Comparison of ENCODE assay signal across 1 cellular context in the genomic region with DNA sequence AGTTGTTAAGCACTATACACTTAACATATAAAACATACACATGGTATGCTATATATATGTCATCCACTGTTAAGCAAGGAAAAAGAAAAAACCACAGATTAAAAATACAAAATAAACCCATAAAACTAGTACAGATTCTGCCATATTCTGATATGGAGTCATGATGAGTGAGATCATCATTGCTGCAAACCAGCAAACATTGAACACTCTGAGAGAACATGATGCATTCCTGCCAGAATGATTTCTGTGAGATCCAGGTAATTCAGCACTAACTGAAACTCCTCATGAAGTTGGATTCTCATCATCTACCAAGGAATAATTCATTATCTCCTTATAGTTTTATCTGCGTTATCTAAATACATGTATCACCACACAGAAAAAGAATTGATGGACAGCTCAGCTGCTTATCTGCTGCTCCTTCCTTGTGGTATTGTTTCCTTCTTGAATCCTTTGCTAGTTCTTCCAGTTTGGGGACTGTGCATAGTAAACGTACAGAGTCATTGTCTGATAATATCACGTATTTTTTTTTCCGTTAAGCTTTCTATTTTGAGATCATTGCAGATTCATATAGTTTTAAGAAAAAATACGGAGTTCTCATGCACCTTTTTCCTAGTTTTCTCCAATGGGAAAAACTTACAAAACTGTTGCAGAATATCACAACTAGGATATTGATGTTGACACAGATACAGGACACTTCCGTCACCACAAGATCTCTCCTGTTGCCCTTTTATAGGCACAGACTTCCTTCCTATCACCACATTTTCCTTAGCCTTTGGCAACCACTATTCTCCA.
A peak's percentile ranks its signal among the peaks of the same experiment; 100 is the strongest.
TF ChIP-seq lines count a peak whose summit lies in the region.

No MANE protein-coding gene starts in this region.

TF ChIP-seq in K562, 482 proteins besides CTCF, POLR2A, EP300 and RAD21 (continued from another document and continues in another):
- TF ChIP-seq, protein P1, sequence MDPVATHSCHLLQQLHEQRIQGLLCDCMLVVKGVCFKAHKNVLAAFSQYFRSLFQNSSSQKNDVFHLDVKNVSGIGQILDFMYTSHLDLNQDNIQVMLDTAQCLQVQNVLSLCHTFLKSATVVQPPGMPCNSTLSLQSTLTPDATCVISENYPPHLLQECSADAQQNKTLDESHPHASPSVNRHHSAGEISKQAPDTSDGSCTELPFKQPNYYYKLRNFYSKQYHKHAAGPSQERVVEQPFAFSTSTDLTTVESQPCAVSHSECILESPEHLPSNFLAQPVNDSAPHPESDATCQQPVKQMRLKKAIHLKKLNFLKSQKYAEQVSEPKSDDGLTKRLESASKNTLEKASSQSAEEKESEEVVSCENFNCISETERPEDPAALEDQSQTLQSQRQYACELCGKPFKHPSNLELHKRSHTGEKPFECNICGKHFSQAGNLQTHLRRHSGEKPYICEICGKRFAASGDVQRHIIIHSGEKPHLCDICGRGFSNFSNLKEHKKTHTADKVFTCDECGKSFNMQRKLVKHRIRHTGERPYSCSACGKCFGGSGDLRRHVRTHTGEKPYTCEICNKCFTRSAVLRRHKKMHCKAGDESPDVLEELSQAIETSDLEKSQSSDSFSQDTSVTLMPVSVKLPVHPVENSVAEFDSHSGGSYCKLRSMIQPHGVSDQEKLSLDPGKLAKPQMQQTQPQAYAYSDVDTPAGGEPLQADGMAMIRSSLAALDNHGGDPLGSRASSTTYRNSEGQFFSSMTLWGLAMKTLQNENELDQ (CRISPR knock-in tag; IDR thresholded peaks at IDR 0.05; ENCODE audit: borderline replicate concordance), result no peak
- TF ChIP-seq, protein P2, sequence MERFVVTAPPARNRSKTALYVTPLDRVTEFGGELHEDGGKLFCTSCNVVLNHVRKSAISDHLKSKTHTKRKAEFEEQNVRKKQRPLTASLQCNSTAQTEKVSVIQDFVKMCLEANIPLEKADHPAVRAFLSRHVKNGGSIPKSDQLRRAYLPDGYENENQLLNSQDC (CRISPR knock-in tag; IDR thresholded peaks at IDR 0.05), result no peak
- TF ChIP-seq NBN (IDR thresholded peaks at IDR 0.05; ENCODE audit: low read depth) (0 out of 2 replicates have a peak, but pooled peaks have one; percentile 27), MED1 (CRISPR knock-in tag; IDR thresholded peaks at IDR 0.05; ENCODE audit: borderline replicate concordance) (no peak), CBFA2T2 (conservative IDR thresholded peaks at IDR 0.05) (peak; percentile 55), GATAD2B (IDR thresholded peaks at IDR 0.05; ENCODE audit: borderline replicate concordance) (no peak), MTA1 (IDR thresholded peaks at IDR 0.05; ENCODE audit: borderline replicate concordance) (peak; percentile 72), LARP7 (IDR thresholded peaks at IDR 0.05) (no peak), TSC22D4 (tag; IDR thresholded peaks at IDR 0.05) (no peak), SMAD3 (CRISPR knock-in tag; conservative IDR thresholded peaks at IDR 0.05) (no peak), ELF1 (tag; IDR thresholded peaks at IDR 0.05) (peak; percentile 46; the same call in 1 of the 2 replicates), ATF7 (IDR thresholded peaks at IDR 0.05) (peak; percentile 54), IFI16 (CRISPR knock-in tag; IDR thresholded peaks at IDR 0.05) (no peak), ARID2 (IDR thresholded peaks at IDR 0.05) (no peak), MAFF (IDR thresholded peaks at IDR 0.05; ENCODE audit: low read length) (no peak; the same call in 1 of the 2 replicates), SRF (CRISPR knock-in tag; IDR thresholded peaks at IDR 0.05) (peak; percentile 93 to 99), CBFA2T3 (IDR thresholded peaks at IDR 0.05) (peak; percentile 69), NFE2L1 (tag; IDR thresholded peaks at IDR 0.05; ENCODE audit: borderline replicate concordance, low read depth) (no peak), SMAD2 (IDR thresholded peaks at IDR 0.05; ENCODE audit: low read depth, low read length) (no peak), ETS2 (tag; IDR thresholded peaks at IDR 0.05; ENCODE audit: borderline replicate concordance, poor library complexity, severe bottlenecking) (no peak), BRD9 (IDR thresholded peaks at IDR 0.05; ENCODE audit: low read depth, partially characterized antibody) (no peak), TCF3 (CRISPR knock-in tag; IDR thresholded peaks at IDR 0.05) (peak; percentile 58), CAMTA2 (CRISPR knock-in tag; conservative IDR thresholded peaks at IDR 0.05) (0 out of 2 replicates have a peak, but pooled peaks have one; percentile 38), CEBPG (CRISPR knock-in tag; IDR thresholded peaks at IDR 0.05) (no peak), CEBPG (tag; conservative IDR thresholded peaks at IDR 0.05 in 1 of 2, IDR thresholded peaks at IDR 0.05 in 1 of 2) (0 out of 4 replicates have a peak, but pooled peaks of 1 of the 2 experiments have one; percentile 12), ZNF589 (CRISPR knock-in tag; IDR thresholded peaks at IDR 0.05; ENCODE audit: low read depth) (no peak; the same call in 1 of the 2 replicates), POLR2H (tag; IDR thresholded peaks at IDR 0.05; ENCODE audit: low read depth) (no peak), ZC3H8 (IDR thresholded peaks at IDR 0.05) (no peak), NFE2 (IDR thresholded peaks at IDR 0.05; ENCODE audit: low read depth) (peak; percentile 65; the same call in 1 of the 2 replicates), PTBP1 (IDR thresholded peaks at IDR 0.05; ENCODE audit: low read depth, low read length) (no peak), KLF16 (IDR thresholded peaks at IDR 0.05) (no peak), SIX5 (IDR thresholded peaks at IDR 0.05; ENCODE audit: borderline replicate concordance in 1 of 2, insufficient read depth in 1 of 2, low read depth in 1 of 2, low read length in 2 of 2) (no peak), ARHGAP35 (IDR thresholded peaks at IDR 0.05; ENCODE audit: partially characterized antibody) (no peak), TCF7L2 (IDR thresholded peaks at IDR 0.05; ENCODE audit: low read depth, low read length) (no peak), SMC3 (conservative IDR thresholded peaks at IDR 0.05; ENCODE audit: insufficient read depth, low read depth, low read length) (no peak), ZNF143 (CRISPR knock-in tag; IDR thresholded peaks at IDR 0.05) (no peak), GATA2 (CRISPR knock-in tag; IDR thresholded peaks at IDR 0.05) (peak; percentile 70), SMARCA4 (IDR thresholded peaks at IDR 0.05) (peak; percentile 82), ZNF239 (CRISPR knock-in tag; IDR thresholded peaks at IDR 0.05) (no peak), DNMT1 (IDR thresholded peaks at IDR 0.05) (no peak), GATAD2A (IDR thresholded peaks at IDR 0.05) (0 out of 2 replicates have a peak, but pooled peaks have one; percentile 30)
- TF ChIP-seq, protein P3, sequence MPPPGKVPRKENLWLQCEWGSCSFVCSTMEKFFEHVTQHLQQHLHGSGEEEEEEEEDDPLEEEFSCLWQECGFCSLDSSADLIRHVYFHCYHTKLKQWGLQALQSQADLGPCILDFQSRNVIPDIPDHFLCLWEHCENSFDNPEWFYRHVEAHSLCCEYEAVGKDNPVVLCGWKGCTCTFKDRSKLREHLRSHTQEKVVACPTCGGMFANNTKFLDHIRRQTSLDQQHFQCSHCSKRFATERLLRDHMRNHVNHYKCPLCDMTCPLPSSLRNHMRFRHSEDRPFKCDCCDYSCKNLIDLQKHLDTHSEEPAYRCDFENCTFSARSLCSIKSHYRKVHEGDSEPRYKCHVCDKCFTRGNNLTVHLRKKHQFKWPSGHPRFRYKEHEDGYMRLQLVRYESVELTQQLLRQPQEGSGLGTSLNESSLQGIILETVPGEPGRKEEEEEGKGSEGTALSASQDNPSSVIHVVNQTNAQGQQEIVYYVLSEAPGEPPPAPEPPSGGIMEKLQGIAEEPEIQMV (tag; conservative IDR thresholded peaks at IDR 0.05; ENCODE audit: low read depth), result no peak
- TF ChIP-seq, protein P4, sequence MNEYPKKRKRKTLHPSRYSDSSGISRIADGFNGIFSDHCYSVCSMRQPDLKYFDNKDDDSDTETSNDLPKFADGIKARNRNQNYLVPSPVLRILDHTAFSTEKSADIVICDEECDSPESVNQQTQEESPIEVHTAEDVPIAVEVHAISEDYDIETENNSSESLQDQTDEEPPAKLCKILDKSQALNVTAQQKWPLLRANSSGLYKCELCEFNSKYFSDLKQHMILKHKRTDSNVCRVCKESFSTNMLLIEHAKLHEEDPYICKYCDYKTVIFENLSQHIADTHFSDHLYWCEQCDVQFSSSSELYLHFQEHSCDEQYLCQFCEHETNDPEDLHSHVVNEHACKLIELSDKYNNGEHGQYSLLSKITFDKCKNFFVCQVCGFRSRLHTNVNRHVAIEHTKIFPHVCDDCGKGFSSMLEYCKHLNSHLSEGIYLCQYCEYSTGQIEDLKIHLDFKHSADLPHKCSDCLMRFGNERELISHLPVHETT (CRISPR knock-in tag; conservative IDR thresholded peaks at IDR 0.05 in 1 of 2, IDR thresholded peaks at IDR 0.05 in 1 of 2), result peak in 1 of 2 experiments; percentile 59; a peak in 2 of 4 replicates
- TF ChIP-seq, protein P5, sequence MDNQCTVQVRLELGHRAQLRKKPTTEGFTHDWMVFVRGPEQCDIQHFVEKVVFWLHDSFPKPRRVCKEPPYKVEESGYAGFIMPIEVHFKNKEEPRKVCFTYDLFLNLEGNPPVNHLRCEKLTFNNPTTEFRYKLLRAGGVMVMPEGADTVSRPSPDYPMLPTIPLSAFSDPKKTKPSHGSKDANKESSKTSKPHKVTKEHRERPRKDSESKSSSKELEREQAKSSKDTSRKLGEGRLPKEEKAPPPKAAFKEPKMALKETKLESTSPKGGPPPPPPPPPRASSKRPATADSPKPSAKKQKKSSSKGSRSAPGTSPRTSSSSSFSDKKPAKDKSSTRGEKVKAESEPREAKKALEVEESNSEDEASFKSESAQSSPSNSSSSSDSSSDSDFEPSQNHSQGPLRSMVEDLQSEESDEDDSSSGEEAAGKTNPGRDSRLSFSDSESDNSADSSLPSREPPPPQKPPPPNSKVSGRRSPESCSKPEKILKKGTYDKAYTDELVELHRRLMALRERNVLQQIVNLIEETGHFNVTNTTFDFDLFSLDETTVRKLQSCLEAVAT (IDR thresholded peaks at IDR 0.05), result 0 out of 4 replicates have a peak, but pooled peaks of 1 of the 2 experiments have one; percentile 7
- TF ChIP-seq, protein P6, sequence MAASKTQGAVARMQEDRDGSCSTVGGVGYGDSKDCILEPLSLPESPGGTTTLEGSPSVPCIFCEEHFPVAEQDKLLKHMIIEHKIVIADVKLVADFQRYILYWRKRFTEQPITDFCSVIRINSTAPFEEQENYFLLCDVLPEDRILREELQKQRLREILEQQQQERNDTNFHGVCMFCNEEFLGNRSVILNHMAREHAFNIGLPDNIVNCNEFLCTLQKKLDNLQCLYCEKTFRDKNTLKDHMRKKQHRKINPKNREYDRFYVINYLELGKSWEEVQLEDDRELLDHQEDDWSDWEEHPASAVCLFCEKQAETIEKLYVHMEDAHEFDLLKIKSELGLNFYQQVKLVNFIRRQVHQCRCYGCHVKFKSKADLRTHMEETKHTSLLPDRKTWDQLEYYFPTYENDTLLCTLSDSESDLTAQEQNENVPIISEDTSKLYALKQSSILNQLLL (CRISPR knock-in tag; IDR thresholded peaks at IDR 0.05; ENCODE audit: borderline replicate concordance), result no peak
- TF ChIP-seq, protein P7, sequence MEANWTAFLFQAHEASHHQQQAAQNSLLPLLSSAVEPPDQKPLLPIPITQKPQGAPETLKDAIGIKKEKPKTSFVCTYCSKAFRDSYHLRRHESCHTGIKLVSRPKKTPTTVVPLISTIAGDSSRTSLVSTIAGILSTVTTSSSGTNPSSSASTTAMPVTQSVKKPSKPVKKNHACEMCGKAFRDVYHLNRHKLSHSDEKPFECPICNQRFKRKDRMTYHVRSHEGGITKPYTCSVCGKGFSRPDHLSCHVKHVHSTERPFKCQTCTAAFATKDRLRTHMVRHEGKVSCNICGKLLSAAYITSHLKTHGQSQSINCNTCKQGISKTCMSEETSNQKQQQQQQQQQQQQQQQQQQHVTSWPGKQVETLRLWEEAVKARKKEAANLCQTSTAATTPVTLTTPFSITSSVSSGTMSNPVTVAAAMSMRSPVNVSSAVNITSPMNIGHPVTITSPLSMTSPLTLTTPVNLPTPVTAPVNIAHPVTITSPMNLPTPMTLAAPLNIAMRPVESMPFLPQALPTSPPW (CRISPR knock-in tag; IDR thresholded peaks at IDR 0.05), result no peak
- TF ChIP-seq, protein P8, sequence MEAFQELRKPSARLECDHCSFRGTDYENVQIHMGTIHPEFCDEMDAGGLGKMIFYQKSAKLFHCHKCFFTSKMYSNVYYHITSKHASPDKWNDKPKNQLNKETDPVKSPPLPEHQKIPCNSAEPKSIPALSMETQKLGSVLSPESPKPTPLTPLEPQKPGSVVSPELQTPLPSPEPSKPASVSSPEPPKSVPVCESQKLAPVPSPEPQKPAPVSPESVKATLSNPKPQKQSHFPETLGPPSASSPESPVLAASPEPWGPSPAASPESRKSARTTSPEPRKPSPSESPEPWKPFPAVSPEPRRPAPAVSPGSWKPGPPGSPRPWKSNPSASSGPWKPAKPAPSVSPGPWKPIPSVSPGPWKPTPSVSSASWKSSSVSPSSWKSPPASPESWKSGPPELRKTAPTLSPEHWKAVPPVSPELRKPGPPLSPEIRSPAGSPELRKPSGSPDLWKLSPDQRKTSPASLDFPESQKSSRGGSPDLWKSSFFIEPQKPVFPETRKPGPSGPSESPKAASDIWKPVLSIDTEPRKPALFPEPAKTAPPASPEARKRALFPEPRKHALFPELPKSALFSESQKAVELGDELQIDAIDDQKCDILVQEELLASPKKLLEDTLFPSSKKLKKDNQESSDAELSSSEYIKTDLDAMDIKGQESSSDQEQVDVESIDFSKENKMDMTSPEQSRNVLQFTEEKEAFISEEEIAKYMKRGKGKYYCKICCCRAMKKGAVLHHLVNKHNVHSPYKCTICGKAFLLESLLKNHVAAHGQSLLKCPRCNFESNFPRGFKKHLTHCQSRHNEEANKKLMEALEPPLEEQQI (IDR thresholded peaks at IDR 0.05), result 0 out of 2 replicates have a peak, but pooled peaks have one; percentile 19
- TF ChIP-seq, protein P9, sequence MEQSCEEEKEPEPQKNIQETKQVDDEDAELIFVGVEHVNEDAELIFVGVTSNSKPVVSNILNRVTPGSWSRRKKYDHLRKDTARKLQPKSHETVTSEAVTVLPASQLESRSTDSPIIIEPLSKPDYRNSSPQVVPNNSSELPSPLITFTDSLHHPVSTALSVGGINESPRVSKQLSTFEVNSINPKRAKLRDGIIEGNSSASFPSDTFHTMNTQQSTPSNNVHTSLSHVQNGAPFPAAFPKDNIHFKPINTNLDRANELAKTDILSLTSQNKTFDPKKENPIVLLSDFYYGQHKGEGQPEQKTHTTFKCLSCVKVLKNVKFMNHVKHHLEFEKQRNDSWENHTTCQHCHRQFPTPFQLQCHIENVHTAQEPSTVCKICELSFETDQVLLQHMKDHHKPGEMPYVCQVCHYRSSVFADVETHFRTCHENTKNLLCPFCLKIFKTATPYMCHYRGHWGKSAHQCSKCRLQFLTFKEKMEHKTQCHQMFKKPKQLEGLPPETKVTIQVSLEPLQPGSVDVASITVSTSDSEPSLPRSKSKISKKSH (CRISPR knock-in tag; IDR thresholded peaks at IDR 0.05), result no peak
